In genomic region chr2:135256531-135257258, GRCh38 we compare ENCODE assay signal across 22 cellular contexts.
DNase-seq lines count a peak whose midpoint lies in the region; ATAC-seq, FAIRE-seq and TF ChIP-seq lines count a peak whose summit lies in the region.
"Had no signal": no experiment of that assay in that cellular context is flagged by ENCODE, and none has a peak within 500 bp of the region (broad histone marks: within the 10 kb centered on the region; RNA-seq: fewer than 3 reads in every experiment).

No MANE protein-coding gene starts in this region.

- H2AK5ac ChIP-seq in IMR-90 (ENCODE audit: low read depth, low read length), result no peak overlapping the region

- H2BK120ac ChIP-seq in IMR-90 (ENCODE audit: low read depth, low read length), result no peak overlapping the region

- peak overlapping the region; percentile 42; the same call in 1 of the 2 replicates for H3K4me2 ChIP-seq in BLaER1
- H3K4me2 ChIP-seq in IMR-90 (ENCODE audit: low read depth, low read length), result no peak overlapping the region

- H2BK15ac ChIP-seq in IMR-90 (ENCODE audit: low read depth, low read length), result no peak overlapping the region

- H3K36me3 ChIP-seq in BLaER1, result peaks cover 18% of the 10 kb centered on the region; the same call in 1 of the 2 replicates
- no peaks in the 10 kb centered on the region for H3K36me3 ChIP-seq in IMR-90 (ENCODE audit: control insufficient read depth, insufficient read depth, low read length)
- no peaks in the 10 kb centered on the region for H3K36me3 ChIP-seq in kidney (ENCODE audit: control insufficient read depth in 1 of 2, insufficient read depth in 2 of 2, low read length in 2 of 2)
- H3K36me3 ChIP-seq: cardiac muscle cell, heart right ventricle, thoracic aorta, WERI-Rb-1 had no signal

- POLR2A ChIA-PET in IMR-90 (lab: Charles Lee; ENCODE audit: unreplicated experiment), result no interaction called here

- no peak for FAIRE-seq in kidney (lab: Jason Lieb, UNC)
- FAIRE-seq: GM18507, islet of Langerhans had no signal

- H4K91ac ChIP-seq in IMR-90 (ENCODE audit: insufficient read depth, low read depth, low read length), result no peak overlapping the region

- H3K23ac ChIP-seq in IMR-90 (ENCODE audit: low read depth, low read length), result no peak overlapping the region

- DNase-seq in IMR-90 (peak; percentile 57), cardiac fibroblast (ENCODE audit: low read depth in 2 of 2) (peak; percentile 2 to 64), kidney tubule cell (ENCODE audit: low spot score) (peak; percentile 26), kidney (no peak), AG08395 (ENCODE audit: low spot score) (no peak), DMS153 treated with DMSO at 0.1 percent for 48 hours (lab: John Stamatoyannopoulos, UW; ENCODE audit: unreplicated experiment) (no peak), COLO829 (ENCODE audit: low spot score) (no peak)
- DNase-seq: activated CD4-positive, alpha-beta memory T cell treated with anti-CD3 and anti-CD28 coated beads, Interleukin-2, amount 10 ng/mL, durations not matched to agents 7 days and 5 days; activated T-cell treated with anti-CD3 and anti-CD28 coated beads, Interleukin-2, amount 50 U/mL, for 4 hours; CD4-positive, CD25-positive, alpha-beta regulatory T cell; heart right ventricle; NCI-H2081 treated with DMSO at 0.1 percent for 48 hours; NCI-H510A treated with DMSO at 0.1 percent for 48 hours; psoas muscle; T-helper 17 cell; WERI-Rb-1 had no signal

- H4K8ac ChIP-seq in IMR-90 (ENCODE audit: low read depth in 2 of 2, low read length in 2 of 2), result no peak overlapping the region

- no peaks in the 10 kb centered on the region for H3K9me1 ChIP-seq in IMR-90 (ENCODE audit: insufficient read depth, low read length)

- no peak overlapping the region for H2BK20ac ChIP-seq in IMR-90 (ENCODE audit: low read depth, low read length)

- H2AK9ac ChIP-seq in IMR-90 (replicated peaks; ENCODE audit: low read depth, low read length, poor library complexity), result no peak overlapping the region

- H3K56ac ChIP-seq in IMR-90 (ENCODE audit: extremely low read depth, insufficient read depth, low read length), result no peak overlapping the region

- ATAC-seq in IMR-90 (ENCODE audit: low read depth), result peak; percentile 48
- ATAC-seq: activated T-cell treated with anti-CD3 and anti-CD28 coated beads, Interleukin-2, amount 50 U/mL, for 4 hours; heart right ventricle; natural killer cell treated with Interleukin-12 subunit alpha and Interleukin-12 subunit beta and Interleukin-15 and Interleukin-18, amount 100 ng/mL, for 72 hours; psoas muscle; T-helper 17 cell had no signal

- no peak for TF ChIP-seq POLR2A in IMR-90 (IDR thresholded peaks at IDR 0.05; ENCODE audit: low read depth, low read length)

- H3K18ac ChIP-seq in IMR-90 (ENCODE audit: low read depth, low read length), result no peak overlapping the region

- peak overlapping the region; percentile 68; the same call in 1 of the 2 replicates for H3K27ac ChIP-seq in BLaER1
- H3K27ac ChIP-seq in IMR-90 (ENCODE audit: insufficient read depth, low read length), result no peak overlapping the region
- H3K27ac ChIP-seq in kidney (ENCODE audit: low read depth in 2 of 2, low read length in 2 of 2), result no peak overlapping the region
- H3K27ac ChIP-seq: cardiac muscle cell, heart right ventricle, psoas muscle, thoracic aorta, WERI-Rb-1 had no signal

- BruUV-seq in IMR-90 (replicated peaks; lab: Mats Ljungman, UMichigan), result no TSS peak

- dilution Hi-C loops in IMR-90 (cut with HindIII; ENCODE audit: low sequenced_read_pairs, unreplicated experiment), result no loop called here

- H3K4me1 ChIP-seq in BLaER1 (peaks cover 34% of the 10 kb centered on the region), IMR-90 (ENCODE audit: control insufficient read depth, insufficient read depth, low read length) (no peaks in the 10 kb centered on the region), kidney (ENCODE audit: control insufficient read depth in 1 of 2, insufficient read depth in 1 of 2, low read depth in 1 of 2, low read length in 2 of 2) (no peaks in the 10 kb centered on the region)
- H3K4me1 ChIP-seq: heart right ventricle, psoas muscle had no signal

- no peak overlapping the region for H2BK5ac ChIP-seq in IMR-90 (ENCODE audit: low read depth, low read length, poor library complexity, severe bottlenecking)

- H3K4ac ChIP-seq in IMR-90 (ENCODE audit: low read depth, low read length), result no peak overlapping the region

- TF ChIP-seq CTCF in IMR-90 (conservative IDR thresholded peaks at IDR 0.05; ENCODE audit: low read depth, low read length), result no peak
- TF ChIP-seq CTCF in cardiac fibroblast (IDR thresholded peaks at IDR 0.05; ENCODE audit: low read depth, low read length), result no peak
- TF ChIP-seq CTCF in kidney (IDR thresholded peaks at IDR 0.05; ENCODE audit: borderline replicate concordance, extremely low read depth, insufficient read depth), result no peak

- TF ChIP-seq RAD21 in IMR-90 (IDR thresholded peaks at IDR 0.05; ENCODE audit: low read length), result no peak

- H3K79me1 ChIP-seq in IMR-90 (ENCODE audit: low read depth in 1 of 2, low read length in 2 of 2), result no peaks in the 10 kb centered on the region

- H4K20me1 ChIP-seq in BLaER1 (no peaks in the 10 kb centered on the region), IMR-90 (ENCODE audit: insufficient read depth, low read length) (no peaks in the 10 kb centered on the region)

- no peaks in the 10 kb centered on the region for H3K27me3 ChIP-seq in BLaER1
- H3K27me3 ChIP-seq in IMR-90 (ENCODE audit: control insufficient read depth, insufficient read depth, low read length), result no peaks in the 10 kb centered on the region
- H3K27me3 ChIP-seq: cardiac muscle cell, heart right ventricle had no signal

- CTCF ChIA-PET in IMR-90 (lab: Yijun Ruan, JAX), result no interaction called here

- H3K4me3 ChIP-seq in BLaER1 (no peak overlapping the region), IMR-90 (ENCODE audit: insufficient read depth, low read depth, low read length) (no peak overlapping the region), cardiac fibroblast (replicated peaks in 1 of 2; ENCODE audit: low read depth in 2 of 2, low read length in 2 of 2) (no peak overlapping the region), kidney (ENCODE audit: low read length in 2 of 2) (no peak overlapping the region)
- H3K4me3 ChIP-seq: cardiac muscle cell, heart right ventricle, psoas muscle, thoracic aorta had no signal

- H3K9ac ChIP-seq in BLaER1 (no peak overlapping the region), IMR-90 (ENCODE audit: low read depth, low read length) (no peak overlapping the region), kidney (ENCODE audit: low read length in 2 of 2) (no peak overlapping the region)

- H4K5ac ChIP-seq in IMR-90 (ENCODE audit: low read depth, low read length), result no peak overlapping the region

- in situ Hi-C loops in IMR-90 (cut with MboI; ENCODE audit: low sequenced_read_pairs), result no loop called here

- intact Hi-C loops in IMR-90 (cut with micrococcal nuclease) (loop anchor here (10.0 kb wide), 1 partner anchor 612 kb away; no protein-coding TSS in a partner anchor), kidney (cut with DNase I) (no loop called here)

- no peak overlapping the region for H3K14ac ChIP-seq in IMR-90 (replicated peaks; ENCODE audit: low read depth, low read length)

- peaks cover 40% of the 10 kb centered on the region for H3K9me3 ChIP-seq in BLaER1
- H3K9me3 ChIP-seq in IMR-90 (ENCODE audit: control insufficient read depth, insufficient read depth, low read length), result no peaks in the 10 kb centered on the region
- H3K9me3 ChIP-seq in kidney (ENCODE audit: control insufficient read depth in 1 of 2, low read length in 2 of 2), result no peaks in the 10 kb centered on the region
- H3K9me3 ChIP-seq: psoas muscle, thoracic aorta had no signal

- WGBS in IMR-90 (ENCODE audit: extremely low coverage in 2 of 2, insufficient read length in 1 of 2), 2 experiments, result no CpG with 5 or more reads among the region's 3 CpGs

- H2AFZ ChIP-seq in IMR-90 (replicated peaks; ENCODE audit: low read length, poor library complexity), result no peak overlapping the region

TF ChIP-seq in IMR-90, 13 proteins besides CTCF, POLR2A, EP300 and RAD21:
- TF ChIP-seq CEBPB (IDR thresholded peaks at IDR 0.05; ENCODE audit: low read depth, low read length) (peak; percentile 44; the same call in 1 of the 2 replicates), RFX5 (IDR thresholded peaks at IDR 0.05; ENCODE audit: low read depth, low read length) (no peak)

Comparison
In these comparisons a context has a peak if more than half of its experiments do, and no peak if none do; other contexts are left out.
1. DNase-seq: peak in IMR-90 (single experiment), cardiac fibroblast (2 of 2) and kidney tubule cell (single experiment); none in kidney (single experiment), AG08395 (single experiment), DMS153 treated with DMSO at 0.1 percent for 48 hours (single experiment) and COLO829 (single experiment).